Comparison of ENCODE assay signal across 2 cellular contexts in genomic region chr17:74871329-74872076, GRCh38.
TF ChIP-seq lines count a peak whose summit lies in the region.

No MANE protein-coding gene starts in this region.

TF ChIP-seq in SK-N-SH, 30 proteins besides CTCF, POLR2A, EP300 and RAD21 (continued from another document):
- no peak for TF ChIP-seq MEF2A (IDR thresholded peaks at IDR 0.05; ENCODE audit: borderline replicate concordance, low read depth)
- no peak for TF ChIP-seq MXI1 (IDR thresholded peaks at IDR 0.05; ENCODE audit: low read depth, low read length)
- no peak for TF ChIP-seq SMC3 (IDR thresholded peaks at IDR 0.05; ENCODE audit: low read depth, low read length)
- TF ChIP-seq ELF1 (IDR thresholded peaks at IDR 0.05) = no peak
- no peak for TF ChIP-seq ZBTB33 (IDR thresholded peaks at IDR 0.05; ENCODE audit: borderline replicate concordance, low read depth)
- no peak for TF ChIP-seq NFIC (IDR thresholded peaks at IDR 0.05; ENCODE audit: borderline replicate concordance)
- no peak for TF ChIP-seq CHD2 (IDR thresholded peaks at IDR 0.05; ENCODE audit: low read length, partially characterized antibody)
TF ChIP-seq in SK-N-SH: peak in this region for 0.

TF ChIP-seq in SK-N-SH treated with all-trans-retinoic acid at 6 μM for 48 hours, 23 proteins besides CTCF, POLR2A, EP300 and RAD21 (continued from another document):
- TF ChIP-seq TCF4 (CRISPR knock-in tag; IDR thresholded peaks at IDR 0.05; ENCODE audit: borderline replicate concordance) (no peak), ZNF565 (CRISPR knock-in tag; conservative IDR thresholded peaks at IDR 0.05; ENCODE audit: low read depth) (no peak), ARNTL (CRISPR knock-in tag; IDR thresholded peaks at IDR 0.05; ENCODE audit: borderline replicate concordance, low read depth) (no peak), TSHZ2 (CRISPR knock-in tag; IDR thresholded peaks at IDR 0.05) (no peak), GLIS3 (CRISPR knock-in tag; IDR thresholded peaks at IDR 0.05) (no peak), TOX (CRISPR knock-in tag; IDR thresholded peaks at IDR 0.05; ENCODE audit: borderline replicate concordance) (no peak)
